8 cellular contexts compared by ENCODE assay signal in the genomic region with DNA sequence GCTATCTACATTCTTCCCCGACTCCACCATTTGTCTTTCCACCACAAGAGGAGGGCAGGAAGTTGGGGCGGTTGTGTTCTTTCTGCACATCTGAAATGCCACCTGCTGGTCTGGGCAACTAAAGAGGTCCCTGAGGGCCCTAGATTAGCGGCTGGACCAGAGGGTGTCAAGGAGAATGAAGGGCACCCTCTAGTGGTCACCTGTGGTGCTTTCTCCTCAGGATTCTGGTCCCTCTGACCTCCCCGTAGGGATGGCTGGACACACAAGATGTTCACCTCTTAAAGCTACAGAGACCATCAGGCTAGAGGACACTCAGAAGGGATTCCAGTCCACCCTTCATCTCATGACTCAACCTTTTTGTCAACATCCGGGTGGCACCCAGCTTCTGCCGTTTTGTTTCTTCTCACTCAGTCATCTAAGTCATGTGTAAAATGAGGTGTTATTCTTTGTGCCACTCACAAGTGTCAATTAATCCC. TPM values are rescaled to one million over a fixed set of nuclear protein-coding genes. Genes with fewer than 3 reads are reported as not detected.
DNase-seq lines count a peak whose midpoint lies in the region; ATAC-seq and TF ChIP-seq lines count a peak whose summit lies in the region.

No MANE protein-coding gene starts in this region.

- H3K27ac ChIP-seq in tibial nerve: no peak overlapping the region

- WGBS in tibial nerve, 2 donors: 33 to 42% methylated on average over 6 of the region's 6 CpGs

- no peaks in the 10 kb centered on the region for H3K9me3 ChIP-seq in tibial nerve

- DNase-seq in stimulated activated CD4-positive, alpha-beta T cell treated with anti-CD3 and anti-CD28 coated beads, Interleukin-12 subunit alpha, Interleukin-12 subunit beta, amount 100 ng/mL, for 48 hours (ENCODE audit: low read depth in 2 of 3, low spot score in 1 of 3): peak; percentile 25 to 59 (median 42)
- no peak for DNase-seq in stimulated activated CD4-positive, alpha-beta T cell treated with anti-CD3 and anti-CD28 coated beads, Interleukin-4, amount 100 ng/mL, for 4 hours
- DNase-seq in SK-N-DZ (ENCODE audit: low spot score) (peak; percentile 70), lung microvascular endothelial cell (ENCODE audit: low read depth in 2 of 2) (peak; percentile 65 to 72), tibial nerve (ENCODE audit: low spot score in 2 of 2) (peak in 1 of 2 donors; percentile 55)
- DNase-seq in central memory CD8-positive, alpha-beta T cell (ENCODE audit: low spot score in 2 of 2): peak in 1 of 2 donors; percentile 37

- peaks cover 0 to 31% (median 0%) of the 10 kb centered on the region in 3 donors for H3K36me3 ChIP-seq in tibial nerve

- peak; percentile 65 for ATAC-seq in central memory CD8-positive, alpha-beta T cell (replicated peaks; ENCODE audit: extremely low read depth, poor library complexity, severe bottlenecking)
- no peak for ATAC-seq in HG02610 (IDR thresholded peaks at IDR 0.05; ENCODE audit: unreplicated experiment)

- peaks cover 0 to 7% (median 0%) of the 10 kb centered on the region in 4 donors for H3K4me1 ChIP-seq in tibial nerve

- H3K27me3 ChIP-seq in tibial nerve: no peaks in the 10 kb centered on the region

- no peak for TF ChIP-seq POLR2A in tibial nerve (IDR thresholded peaks at IDR 0.05)

- H3K4me3 ChIP-seq in tibial nerve: no peak overlapping the region

- no peaks in the 10 kb centered on the region for H3K27me3 Mint-ChIP-seq in central memory CD8-positive, alpha-beta T cell

- no peak for TF ChIP-seq EP300 in Ishikawa (IDR thresholded peaks at IDR 0.05; ENCODE audit: borderline replicate concordance)
- TF ChIP-seq EP300 in tibial nerve (IDR thresholded peaks at IDR 0.05): no peak

- H3K9me3 Mint-ChIP-seq in central memory CD8-positive, alpha-beta T cell: peaks cover 6% of the 10 kb centered on the region

- no peaks in the 10 kb centered on the region for H3K36me3 Mint-ChIP-seq in central memory CD8-positive, alpha-beta T cell (ENCODE audit: insufficient read depth)

- peak overlapping the region; percentile 50 for H3K4me3 Mint-ChIP-seq in central memory CD8-positive, alpha-beta T cell

- peak; percentile 70 for TF ChIP-seq RAD21 in Ishikawa (IDR thresholded peaks at IDR 0.05; ENCODE audit: low read depth)

- peaks cover 60% of the 10 kb centered on the region for H3K4me1 Mint-ChIP-seq in central memory CD8-positive, alpha-beta T cell

- H3K27ac Mint-ChIP-seq in central memory CD8-positive, alpha-beta T cell (ENCODE audit: low read depth): peak overlapping the region; percentile 90

- peak in 4 of 5 experiments; percentile 10 to 59 (median 49) for TF ChIP-seq CTCF in tibial nerve (IDR thresholded peaks at IDR 0.05)

TF ChIP-seq in Ishikawa, 13 proteins besides CTCF, POLR2A, EP300 and RAD21:
- TF ChIP-seq EGR1 (IDR thresholded peaks at IDR 0.05) (no peak), TAF1 (IDR thresholded peaks at IDR 0.05; ENCODE audit: low read depth) (no peak), CEBPB (IDR thresholded peaks at IDR 0.05) (no peak), ZBTB7A (IDR thresholded peaks at IDR 0.05; ENCODE audit: low read depth) (no peak), NFIC (IDR thresholded peaks at IDR 0.05) (no peak), CREB1 (IDR thresholded peaks at IDR 0.05; ENCODE audit: low read depth) (no peak), YY1 (IDR thresholded peaks at IDR 0.05; ENCODE audit: low read depth) (no peak)
- TF ChIP-seq, protein P1, sequence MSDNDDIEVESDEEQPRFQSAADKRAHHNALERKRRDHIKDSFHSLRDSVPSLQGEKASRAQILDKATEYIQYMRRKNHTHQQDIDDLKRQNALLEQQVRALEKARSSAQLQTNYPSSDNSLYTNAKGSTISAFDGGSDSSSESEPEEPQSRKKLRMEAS (IDR thresholded peaks at IDR 0.05): no peak
- TF ChIP-seq, protein P2, sequence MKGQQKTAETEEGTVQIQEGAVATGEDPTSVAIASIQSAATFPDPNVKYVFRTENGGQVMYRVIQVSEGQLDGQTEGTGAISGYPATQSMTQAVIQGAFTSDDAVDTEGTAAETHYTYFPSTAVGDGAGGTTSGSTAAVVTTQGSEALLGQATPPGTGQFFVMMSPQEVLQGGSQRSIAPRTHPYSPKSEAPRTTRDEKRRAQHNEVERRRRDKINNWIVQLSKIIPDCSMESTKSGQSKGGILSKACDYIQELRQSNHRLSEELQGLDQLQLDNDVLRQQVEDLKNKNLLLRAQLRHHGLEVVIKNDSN (IDR thresholded peaks at IDR 0.05): no peak
- TF ChIP-seq, protein P3, sequence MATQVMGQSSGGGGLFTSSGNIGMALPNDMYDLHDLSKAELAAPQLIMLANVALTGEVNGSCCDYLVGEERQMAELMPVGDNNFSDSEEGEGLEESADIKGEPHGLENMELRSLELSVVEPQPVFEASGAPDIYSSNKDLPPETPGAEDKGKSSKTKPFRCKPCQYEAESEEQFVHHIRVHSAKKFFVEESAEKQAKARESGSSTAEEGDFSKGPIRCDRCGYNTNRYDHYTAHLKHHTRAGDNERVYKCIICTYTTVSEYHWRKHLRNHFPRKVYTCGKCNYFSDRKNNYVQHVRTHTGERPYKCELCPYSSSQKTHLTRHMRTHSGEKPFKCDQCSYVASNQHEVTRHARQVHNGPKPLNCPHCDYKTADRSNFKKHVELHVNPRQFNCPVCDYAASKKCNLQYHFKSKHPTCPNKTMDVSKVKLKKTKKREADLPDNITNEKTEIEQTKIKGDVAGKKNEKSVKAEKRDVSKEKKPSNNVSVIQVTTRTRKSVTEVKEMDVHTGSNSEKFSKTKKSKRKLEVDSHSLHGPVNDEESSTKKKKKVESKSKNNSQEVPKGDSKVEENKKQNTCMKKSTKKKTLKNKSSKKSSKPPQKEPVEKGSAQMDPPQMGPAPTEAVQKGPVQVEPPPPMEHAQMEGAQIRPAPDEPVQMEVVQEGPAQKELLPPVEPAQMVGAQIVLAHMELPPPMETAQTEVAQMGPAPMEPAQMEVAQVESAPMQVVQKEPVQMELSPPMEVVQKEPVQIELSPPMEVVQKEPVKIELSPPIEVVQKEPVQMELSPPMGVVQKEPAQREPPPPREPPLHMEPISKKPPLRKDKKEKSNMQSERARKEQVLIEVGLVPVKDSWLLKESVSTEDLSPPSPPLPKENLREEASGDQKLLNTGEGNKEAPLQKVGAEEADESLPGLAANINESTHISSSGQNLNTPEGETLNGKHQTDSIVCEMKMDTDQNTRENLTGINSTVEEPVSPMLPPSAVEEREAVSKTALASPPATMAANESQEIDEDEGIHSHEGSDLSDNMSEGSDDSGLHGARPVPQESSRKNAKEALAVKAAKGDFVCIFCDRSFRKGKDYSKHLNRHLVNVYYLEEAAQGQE (IDR thresholded peaks at IDR 0.05; ENCODE audit: low read depth): no peak

RNA-seq across cellular contexts. Expression of a gene that starts 2.9 kb away (rescaled TPM):
- polyA plus RNA-seq in SK-N-DZ (2014; cell fraction: cytosol; rRNA removed): not detected in 2 replicates
- not detected in 2 replicates for polyA plus RNA-seq in SK-N-DZ (2014; cell fraction: nucleus; rRNA removed)
- not detected in 2 replicates for total RNA-seq in lung microvascular endothelial cell
- total RNA-seq in tibial nerve: 1 to 10 TPM in 3 of 4 donors, under 1 TPM in 1; 0.84 to 3.0 (median 1.5) TPM

RNA-seq across cellular contexts. Expression of a gene that starts 44.5 kb away (rescaled TPM):
- 34.2 and 40.8 TPM in 2 replicates for polyA plus RNA-seq in SK-N-DZ (2014; cell fraction: cytosol; rRNA removed)
- 40.8 and 70.0 TPM in 2 replicates for polyA plus RNA-seq in SK-N-DZ (2014; cell fraction: nucleus; rRNA removed)
- total RNA-seq in lung microvascular endothelial cell (28.5 and 37.5 TPM in 2 replicates), tibial nerve (10 to 100 TPM; 45.7 to 61.8 (median 47.7) TPM)

RNA-seq across cellular contexts. Expression of a gene that starts 45.9 kb away (rescaled TPM):
- 23.8 and 27.3 TPM in 2 replicates for polyA plus RNA-seq in SK-N-DZ (2014; cell fraction: cytosol; rRNA removed)
- 49.0 and 56.4 TPM in 2 replicates for polyA plus RNA-seq in SK-N-DZ (2014; cell fraction: nucleus; rRNA removed)
- total RNA-seq in lung microvascular endothelial cell (1.7 and 2.0 TPM in 2 replicates), tibial nerve (10 to 100 TPM; 19.6 to 37.2 (median 25.6) TPM)

Comparison
In these comparisons a context has a peak if more than half of its experiments do, and no peak if none do; other contexts are left out.
1. DNase-seq: peak in stimulated activated CD4-positive, alpha-beta T cell treated with anti-CD3 and anti-CD28 coated beads, Interleukin-12 subunit alpha, Interleukin-12 subunit beta, amount 100 ng/mL, for 48 hours (3 of 3), SK-N-DZ (single experiment) and lung microvascular endothelial cell (2 of 2); none in stimulated activated CD4-positive, alpha-beta T cell treated with anti-CD3 and anti-CD28 coated beads, Interleukin-4, amount 100 ng/mL, for 4 hours (0 of 2).